9 cellular contexts compared by ENCODE assay signal in the genomic region with DNA sequence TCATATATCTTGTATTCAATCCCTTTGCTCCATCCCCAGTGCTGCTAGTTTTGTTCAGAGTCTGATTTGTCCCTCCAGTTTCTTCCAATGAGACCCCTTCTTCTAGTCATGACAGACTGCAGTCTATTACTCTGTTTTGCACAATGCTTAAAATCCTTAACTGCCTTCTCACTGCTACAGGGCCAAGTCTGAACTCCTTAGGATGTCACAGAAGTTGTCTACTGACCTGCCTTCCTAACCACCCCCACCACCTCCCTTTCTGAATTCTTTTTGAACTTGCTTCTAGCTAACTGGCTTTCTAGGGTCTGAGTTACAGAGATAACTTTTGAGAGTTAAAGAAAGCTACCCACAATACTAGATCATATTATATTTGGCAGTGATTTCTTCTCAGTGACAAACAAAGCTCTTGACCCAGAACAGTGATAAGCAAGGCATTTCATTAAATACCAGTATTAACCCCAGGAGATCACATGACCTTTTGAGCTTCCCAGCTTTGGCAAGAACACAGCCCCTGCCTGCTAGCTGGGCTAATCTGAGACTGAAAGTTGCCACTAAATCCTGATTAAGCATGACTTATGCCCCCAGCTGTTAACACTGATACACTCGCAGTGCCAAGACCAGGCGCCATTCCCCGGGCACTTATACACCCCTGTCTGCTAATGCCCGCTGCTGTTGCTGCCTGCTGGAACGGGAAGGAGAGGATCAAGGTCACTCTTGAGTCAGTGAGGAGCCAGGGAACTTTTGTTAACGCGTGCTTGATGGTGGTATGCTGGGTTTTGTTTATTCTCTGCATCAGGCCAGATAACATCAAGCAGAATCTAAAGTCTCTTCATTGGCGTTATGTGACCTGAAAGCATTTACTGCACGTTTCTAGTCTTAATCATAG. TPM values are rescaled to one million over a fixed set of nuclear protein-coding genes. Genes with fewer than 3 reads are reported as not detected.
DNase-seq lines count a peak whose midpoint lies in the region; ATAC-seq, FAIRE-seq and TF ChIP-seq lines count a peak whose summit lies in the region.
"Had no signal": no experiment of that assay in that cellular context is flagged by ENCODE, and none has a peak within 500 bp of the region (broad histone marks: within the 10 kb centered on the region; RNA-seq: fewer than 3 reads in every experiment).

No MANE protein-coding gene starts in this region.

- H3K27ac ChIP-seq in keratinocyte (ENCODE audit: control insufficient read depth, insufficient read depth, low read length): no peak overlapping the region
- H3K27ac ChIP-seq in small intestine (ENCODE audit: low read depth in 1 of 2, low read length in 1 of 2): no peak overlapping the region

- H3K4me1 ChIP-seq in keratinocyte (ENCODE audit: control insufficient read depth, extremely low read depth, insufficient read depth, low read length) (peaks cover 13% of the 10 kb centered on the region), small intestine (ENCODE audit: control insufficient read depth in 2 of 2, insufficient read depth in 1 of 2, low read depth in 1 of 2, low read length in 1 of 2) (peaks cover 0 to 3% of the 10 kb centered on the region in 2 donors)

- peak overlapping the region; percentile 77 for H3K4me2 ChIP-seq in keratinocyte (ENCODE audit: control insufficient read depth, extremely low read depth, insufficient read depth, low read depth, low read length)

- DNase-seq in M059J (ENCODE audit: low read depth) (peak; percentile 84), cardiac fibroblast (ENCODE audit: low read depth in 2 of 2) (peak; percentile 49 to 68), keratinocyte (ENCODE audit: low read depth, low spot score) (no peak), small intestine (peak; percentile 54), NCI-H2081 treated with DMSO at 0.1 percent for 48 hours (lab: John Stamatoyannopoulos, UW) (no peak), HT-29 (ENCODE audit: low spot score) (no peak), GF-D8 (lab: John Stamatoyannopoulos, UW) (no peak)
- DNase-seq: NCI-H1694 treated with DMSO at 0.1 percent for 48 hours had no signal

- 15 to 36% (median 28%) methylated on average over 9 of the region's 9 CpGs for WGBS in small intestine, 3 donors

- ATAC-seq in GM19467 (IDR thresholded peaks at IDR 0.05; ENCODE audit: unreplicated experiment): no peak

- no peak for TF ChIP-seq CTCF in cardiac fibroblast (IDR thresholded peaks at IDR 0.05; ENCODE audit: low read depth, low read length)
- no peak for TF ChIP-seq CTCF in keratinocyte (optimal IDR thresholded peaks at IDR 0.05 in 1 of 3, IDR thresholded peaks at IDR 0.05 in 1 of 3, conservative IDR thresholded peaks at IDR 0.05 in 1 of 3; ENCODE audit: extremely low read depth in 1 of 3, insufficient read depth in 2 of 3, low read length in 3 of 3)

- peak overlapping the region; percentile 87 for H2AFZ ChIP-seq in keratinocyte (ENCODE audit: control insufficient read depth, low read length)

- H3K36me3 ChIP-seq in keratinocyte (ENCODE audit: control insufficient read depth in 2 of 2, extremely low read depth in 1 of 2, insufficient read depth in 2 of 2, low read length in 2 of 2): no peaks in the 10 kb centered on the region
- no peaks in the 10 kb centered on the region for H3K36me3 ChIP-seq in small intestine (ENCODE audit: control insufficient read depth in 2 of 2, insufficient read depth in 2 of 2, low read length in 2 of 2)

- peak overlapping the region in 1 of 2 donors; percentile 39 for H3K4me3 ChIP-seq in cardiac fibroblast (replicated peaks in 1 of 2; ENCODE audit: low read depth in 2 of 2, low read length in 2 of 2)
- no peak overlapping the region for H3K4me3 ChIP-seq in keratinocyte (ENCODE audit: control insufficient read depth in 2 of 3, extremely low read depth in 1 of 3, insufficient read depth in 2 of 3, low read depth in 1 of 3, low read length in 3 of 3)
- no peak overlapping the region for H3K4me3 ChIP-seq in small intestine (ENCODE audit: low read depth in 1 of 2, low read length in 2 of 2)

- FAIRE-seq in keratinocyte (lab: Jason Lieb, UNC) (peak; percentile 75), small intestine (lab: Jason Lieb, UNC) (no peak)

- H3K9me1 ChIP-seq in keratinocyte (ENCODE audit: control insufficient read depth, extremely low read depth, insufficient read depth, low read length): no peaks in the 10 kb centered on the region

- no peak overlapping the region for H3K9ac ChIP-seq in keratinocyte (ENCODE audit: control insufficient read depth, extremely low read depth, insufficient read depth, low read length)

- dilution Hi-C loops in keratinocyte (cut with MboI; ENCODE audit: extremely low pct_ligation_motif_present, low sequenced_read_pairs): no loop called here

- no peaks in the 10 kb centered on the region for H3K79me2 ChIP-seq in keratinocyte (ENCODE audit: control insufficient read depth, insufficient read depth, low read length)

- H3K27me3 ChIP-seq in keratinocyte (ENCODE audit: control insufficient read depth, extremely low read depth, insufficient read depth, low read length) (no peaks in the 10 kb centered on the region), small intestine (ENCODE audit: control insufficient read depth in 2 of 2, insufficient read depth in 2 of 2, low read length in 2 of 2) (peaks cover 0 to 5% of the 10 kb centered on the region in 2 donors)

- H3K9me3 ChIP-seq in keratinocyte (ENCODE audit: control insufficient read depth, low read depth, low read length) (no peaks in the 10 kb centered on the region), small intestine (ENCODE audit: control insufficient read depth, low read depth) (no peaks in the 10 kb centered on the region)

- no peaks in the 10 kb centered on the region for H4K20me1 ChIP-seq in keratinocyte (ENCODE audit: control insufficient read depth, extremely low read depth, insufficient read depth, low read length)

RNA-seq across cellular contexts. Expression of gene ADAMTSL1, which starts 36.4 kb away (rescaled TPM):
- 4.2 and 7.7 TPM in 2 replicates for total RNA-seq in M059J (2014; rRNA removed; shearing (Covaris generic))
- polyA plus RNA-seq in keratinocyte: 0.35 to 2.2 TPM (median 1.1 TPM) in 3 replicates
- polyA plus RNA-seq in keratinocyte (2011; ENCODE audit: low read depth): not detected
- polyA plus RNA-seq in keratinocyte (2011; cell fraction: cytosol; rRNA removed): 0.23 and 0.30 TPM in 2 replicates
- 0.69 and 1.4 TPM in 2 replicates for polyA plus RNA-seq in keratinocyte (2011; cell fraction: nucleus; rRNA removed)
- 0.14 and 1.1 TPM in 2 replicates for polyA plus RNA-seq in keratinocyte (2012; ENCODE audit: low replicate concordance)
- 2.4 to 5.1 TPM (median 3.0 TPM) in 3 replicates for polyA minus RNA-seq in keratinocyte
- polyA minus RNA-seq in keratinocyte (2011; cell fraction: cytosol; rRNA and poly(A)+ RNA removed): 3.3 TPM
- polyA minus RNA-seq in keratinocyte (2011; cell fraction: nucleus; rRNA and poly(A)+ RNA removed): 1.3 and 4.3 TPM in 2 replicates
- polyA plus RNA-seq in small intestine: 1 to 10 TPM in 1 of 3 donors, not detected in 2; 1.6 TPM
- not detected in 2 replicates for total RNA-seq in HT-29 (2014; rRNA removed; shearing (Covaris generic))

Comparison
In these comparisons a context has a peak if more than half of its experiments do, and no peak if none do; other contexts are left out.
1. DNase-seq: peak in M059J (single experiment), cardiac fibroblast (2 of 2) and small intestine (single experiment); none in keratinocyte (single experiment), NCI-H2081 treated with DMSO at 0.1 percent for 48 hours (single experiment), HT-29 (single experiment) and GF-D8 (single experiment).